In the genomic region with DNA sequence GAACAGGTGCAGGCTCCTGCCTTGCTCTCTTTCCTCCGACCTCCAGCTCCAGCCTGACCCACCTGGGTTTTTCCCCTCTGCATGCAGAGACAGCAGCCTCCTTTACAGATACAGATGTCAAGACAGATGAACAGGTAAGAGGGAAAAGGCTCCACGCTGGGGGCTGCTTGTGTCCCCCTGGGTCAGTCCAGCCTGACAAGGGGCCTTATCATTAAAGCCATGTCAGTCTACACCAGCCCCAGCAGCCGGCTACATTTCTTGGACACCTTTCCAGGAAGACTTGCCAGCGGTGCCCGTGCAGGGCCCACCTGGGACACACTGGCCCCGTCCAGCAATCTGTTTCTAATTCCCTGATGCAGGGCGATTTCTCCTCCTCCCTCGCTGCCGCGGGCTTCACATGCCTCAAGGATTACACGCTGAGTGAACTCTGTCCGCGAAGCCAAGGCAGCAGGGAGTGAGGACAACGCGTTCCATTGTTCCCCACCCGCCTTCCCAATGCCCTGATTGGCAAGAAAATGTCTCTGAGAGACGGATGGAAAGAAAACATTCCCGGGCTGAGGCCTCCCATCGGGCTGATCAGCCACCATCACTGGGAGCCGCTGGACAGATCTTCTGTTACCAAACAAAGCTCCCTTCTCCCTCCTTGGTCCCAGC, we compare ENCODE assay signal across 13 cellular contexts.
DNase-seq lines count a peak whose midpoint lies in the region; ATAC-seq and TF ChIP-seq lines count a peak whose summit lies in the region.
"Had no signal": no experiment of that assay in that cellular context is flagged by ENCODE, and none has a peak within 500 bp of the region (broad histone marks: within the 10 kb centered on the region; RNA-seq: fewer than 3 reads in every experiment).

No MANE protein-coding gene starts in this region.

- ATAC-seq in activated naive CD4-positive, alpha-beta T cell treated with anti-CD3 and anti-CD28 coated beads, Interleukin-2, amount 50 U/mL, for 72 hours: no peak
- ATAC-seq: activated CD8-positive, alpha-beta memory T cell treated with anti-CD3 and anti-CD28 coated beads, Interleukin-2, amount 10 ng/mL, durations not matched to agents 7 days and 5 days; psoas muscle; T-cell had no signal

- peaks cover 6 to 15% of the 10 kb centered on the region in 2 donors for H3K36me3 Mint-ChIP-seq in activated naive CD4-positive, alpha-beta T cell treated with anti-CD3 and anti-CD28 coated beads, Interleukin-2, amount 50 U/mL, for 72 hours
- H3K36me3 Mint-ChIP-seq: activated CD8-positive, alpha-beta memory T cell treated with anti-CD3 and anti-CD28 coated beads, Interleukin-2, amount 10 ng/mL, durations not matched to agents 7 days and 5 days; T-cell had no signal

- no peak for TF ChIP-seq POLR2A in stomach (IDR thresholded peaks at IDR 0.05)

- H3K27ac Mint-ChIP-seq in activated naive CD4-positive, alpha-beta T cell treated with anti-CD3 and anti-CD28 coated beads, Interleukin-2, amount 50 U/mL, for 72 hours: peak overlapping the region in 1 of 2 donors; percentile 88
- H3K27ac Mint-ChIP-seq: activated CD8-positive, alpha-beta memory T cell treated with anti-CD3 and anti-CD28 coated beads, Interleukin-2, amount 10 ng/mL, durations not matched to agents 7 days and 5 days; T-cell had no signal

- H3K27me3 ChIP-seq in dorsolateral prefrontal cortex (no peaks in the 10 kb centered on the region), tibial artery (no peaks in the 10 kb centered on the region), stomach (peaks cover 0 to 14% (median 0%) of the 10 kb centered on the region in 3 donors)

- WGBS in stomach, 5 donors: 47 to 61% (median 55%) methylated on average over 19 to 20 of the region's 20 CpGs

- H3K4me1 ChIP-seq in tibial artery: peaks cover 0 to 22% (median 14%) of the 10 kb centered on the region in 4 donors
- peaks cover 0 to 4% (median under 1%) of the 10 kb centered on the region in 4 donors for H3K4me1 ChIP-seq in stomach
- H3K4me1 ChIP-seq: psoas muscle had no signal

- H3K27ac ChIP-seq in dorsolateral prefrontal cortex: peak overlapping the region in 30 of 59 donors; percentile 14 to 76 (median 52)
- peak overlapping the region in 1 of 2 donors; percentile 24 for H3K27ac ChIP-seq in tibial artery
- no peak overlapping the region for H3K27ac ChIP-seq in stomach
- H3K27ac ChIP-seq: 22Rv1, psoas muscle had no signal

- peaks cover 4 to 11% of the 10 kb centered on the region in 2 donors for H3K9me3 Mint-ChIP-seq in activated naive CD4-positive, alpha-beta T cell treated with anti-CD3 and anti-CD28 coated beads, Interleukin-2, amount 50 U/mL, for 72 hours

- TF ChIP-seq CTCF in dorsolateral prefrontal cortex (IDR thresholded peaks at IDR 0.05 in 54 of 56, conservative IDR thresholded peaks at IDR 0.05 in 2 of 56; ENCODE audit: low read depth in 1 of 56, partially characterized antibody in 56 of 56): peak in 1 of 56 donors; percentile 13
- no peak for TF ChIP-seq CTCF in tibial artery (IDR thresholded peaks at IDR 0.05)
- TF ChIP-seq CTCF in stomach (IDR thresholded peaks at IDR 0.05): no peak

- H3K9me3 ChIP-seq in tibial artery: peaks cover 0 to 3% (median 0%) of the 10 kb centered on the region in 3 donors
- H3K9me3 ChIP-seq in stomach: peaks cover 5 to 23% (median 20%) of the 10 kb centered on the region in 4 donors

- no peaks in the 10 kb centered on the region for H3K36me3 ChIP-seq in tibial artery
- H3K36me3 ChIP-seq in stomach: no peaks in the 10 kb centered on the region

- DNase-seq in NCI-H82 (lab: John Stamatoyannopoulos, UW) (peak; percentile 4), NCI-H82 treated with DMSO at 0.1 percent for 48 hours (lab: John Stamatoyannopoulos, UW; ENCODE audit: unreplicated experiment) (no peak), dorsolateral prefrontal cortex (peak in 7 of 10 donors; percentile 9 to 65 (median 52)), medulla oblongata (ENCODE audit: extremely low spot score) (peak; percentile 80), tibial artery (peak; percentile 56 to 80), stomach (no peak), NCI-H446 treated with DMSO at 0.1 percent for 48 hours (lab: John Stamatoyannopoulos, UW) (no peak)
- DNase-seq in activated naive CD4-positive, alpha-beta T cell treated with anti-CD3 and anti-CD28 coated beads, Interleukin-2, amount 50 U/mL, for 72 hours (ENCODE audit: low spot score in 2 of 2): no peak
- DNase-seq: activated CD8-positive, alpha-beta memory T cell treated with anti-CD3 and anti-CD28 coated beads, Interleukin-2, amount 10 ng/mL, durations not matched to agents 7 days and 5 days; central memory CD4-positive, alpha-beta T cell; psoas muscle; T-cell had no signal

- intact Hi-C loops in dorsolateral prefrontal cortex (cut with DNase I) (loop anchor here in 1 of 2 donors (1.0 kb wide), 1 partner anchor 15 kb away; no protein-coding TSS in a partner anchor), tibial artery (cut with DNase I; ENCODE audit: low total_unique reads) (no loop called here), stomach (cut with DNase I; ENCODE audit: low total_unique reads) (no loop called here)

- H3K4me3 ChIP-seq in dorsolateral prefrontal cortex (peak overlapping the region in 2 of 59 donors; percentile 0 to 15), tibial artery (no peak overlapping the region), stomach (no peak overlapping the region)
- H3K4me3 ChIP-seq: psoas muscle had no signal

- TF ChIP-seq EP300 in stomach (IDR thresholded peaks at IDR 0.05): no peak

Comparison
In these comparisons a context has a peak if more than half of its experiments do, and no peak if none do; other contexts are left out.
1. DNase-seq: peak in NCI-H82 (single experiment), dorsolateral prefrontal cortex (7 of 10), medulla oblongata (single experiment) and tibial artery (2 of 2); none in NCI-H82 treated with DMSO at 0.1 percent for 48 hours (single experiment), activated naive CD4-positive, alpha-beta T cell treated with anti-CD3 and anti-CD28 coated beads, Interleukin-2, amount 50 U/mL, for 72 hours (0 of 2), stomach (single experiment) and NCI-H446 treated with DMSO at 0.1 percent for 48 hours (single experiment).
2. H3K27ac ChIP-seq: peak in dorsolateral prefrontal cortex (30 of 59); none in stomach (0 of 5).